In the genomic region with DNA sequence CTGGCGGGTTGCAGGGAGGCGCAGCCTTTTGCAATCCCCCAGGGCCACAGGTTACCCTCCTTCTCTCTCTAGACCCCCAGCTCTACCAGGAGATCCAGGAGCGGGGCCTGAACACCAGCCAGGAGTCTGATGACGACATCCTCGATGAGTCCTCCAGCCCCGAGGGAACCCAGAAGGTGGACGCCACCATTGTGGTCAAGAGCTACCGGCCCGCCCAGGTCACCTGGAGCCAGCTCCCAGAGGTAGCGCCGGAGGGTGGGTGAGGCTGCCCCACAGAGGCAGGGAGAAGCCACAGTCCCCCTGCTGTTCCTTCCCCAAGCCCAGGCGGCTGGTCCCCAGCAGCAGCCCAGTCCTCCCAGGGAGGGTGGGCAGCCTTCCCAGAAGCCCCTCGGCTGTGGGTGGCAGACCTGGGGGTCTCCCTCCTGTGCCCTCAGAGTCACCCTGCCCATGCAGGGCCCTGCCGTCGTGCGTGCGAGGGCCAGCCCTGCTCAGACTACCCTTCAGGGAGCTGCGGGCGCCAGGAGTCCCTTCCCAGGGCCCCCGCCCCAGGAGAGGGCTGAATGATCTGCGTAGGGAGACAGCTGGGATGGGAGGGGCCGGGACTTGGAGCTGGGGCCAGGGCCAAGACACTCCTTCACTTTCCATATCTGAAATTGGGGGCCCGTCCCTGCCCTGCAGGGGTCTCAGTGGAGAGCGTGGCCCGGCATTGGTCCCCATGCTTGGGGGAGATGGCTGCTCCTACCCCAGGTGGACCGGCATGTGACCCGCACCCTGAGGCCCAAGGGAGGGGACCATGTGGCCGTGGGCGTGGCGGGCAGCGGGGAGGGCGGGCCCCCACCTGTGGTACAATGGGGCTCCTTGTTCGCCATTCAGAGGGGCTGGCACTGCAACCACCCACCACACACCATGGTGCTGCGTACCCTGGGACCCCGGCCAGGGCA, we compare ENCODE assay signal across 19 cellular contexts. TPM values are rescaled to one million over a fixed set of nuclear protein-coding genes. Genes with fewer than 3 reads are reported as not detected.
DNase-seq lines count a peak whose midpoint lies in the region; ATAC-seq and TF ChIP-seq lines count a peak whose summit lies in the region.
"Had no signal": no experiment of that assay in that cellular context is flagged by ENCODE, and none has a peak within 500 bp of the region (broad histone marks: within the 10 kb centered on the region; RNA-seq: fewer than 3 reads in every experiment).

No MANE protein-coding gene starts in this region.

- H3K27me3 ChIP-seq in BLaER1 (no peaks in the 10 kb centered on the region), left ventricle myocardium inferior (ENCODE audit: low read depth) (no peaks in the 10 kb centered on the region)

- no peaks in the 10 kb centered on the region for H3K9me3 Mint-ChIP-seq in nephron progenitor cell
- no peaks in the 10 kb centered on the region for H3K9me3 Mint-ChIP-seq in activated CD4-positive, alpha-beta memory T cell treated with anti-CD3 and anti-CD28 coated beads for 36 hours
- H3K9me3 Mint-ChIP-seq: activated naive CD4-positive, alpha-beta T cell treated with anti-CD3 and anti-CD28 coated beads, Interleukin-2, amount 50 U/mL, for 72 hours; T-helper 1 cell treated with Interleukin-12 subunit alpha and Interleukin-12 subunit beta and Interleukin-4 antibody, amounts not matched to agents 30 μg/mL and 1 μg/mL, for 36 hours had no signal

- CTCF ChIA-PET in activated CD4-positive, alpha-beta memory T cell treated with anti-CD3 and anti-CD28 coated beads for 36 hours (lab: Charles Lee): no interaction called here

- DNase-seq in HK-2 (ENCODE audit: unreplicated experiment): peak; percentile 0
- DNase-seq in left ventricle myocardium inferior: peak; percentile 9
- DNase-seq in posterior vena cava (ENCODE audit: low spot score): peak; percentile 69
- DNase-seq in nephron progenitor cell: no peak
- DNase-seq in activated CD4-positive, alpha-beta memory T cell treated with anti-CD3 and anti-CD28 coated beads for 36 hours: no peak
- DNase-seq: activated CD4-positive, alpha-beta T cell treated with anti-CD3 and anti-CD28 coated beads for 48 hours; activated CD8-positive, alpha-beta memory T cell treated with anti-CD3 and anti-CD28 coated beads, Interleukin-2, amount 10 ng/mL, durations not matched to agents 7 days and 5 days; DMS79 treated with DMSO at 0.1 percent for 48 hours; HCEC 1CT; hippocampal formation; NCI-H187; NCI-H774; occipital lobe had no signal

- TF ChIP-seq CTCF in left ventricle myocardium inferior (IDR thresholded peaks at IDR 0.05; ENCODE audit: borderline replicate concordance) (no peak), nephron progenitor cell (IDR thresholded peaks at IDR 0.05) (no peak)

- ATAC-seq in HG03442 (IDR thresholded peaks at IDR 0.05; ENCODE audit: unreplicated experiment): no peak
- ATAC-seq: activated CD8-positive, alpha-beta memory T cell treated with anti-CD3 and anti-CD28 coated beads, Interleukin-2, amount 10 ng/mL, durations not matched to agents 7 days and 5 days; activated naive CD4-positive, alpha-beta T cell treated with anti-CD3 and anti-CD28 coated beads, Interleukin-2, amount 50 U/mL, for 72 hours had no signal

- H3K4me3 ChIP-seq in BLaER1 (no peak overlapping the region), left ventricle myocardium inferior (no peak overlapping the region)

- no peak overlapping the region for H3K9ac ChIP-seq in BLaER1
- H3K9ac ChIP-seq: KMS-11 had no signal

- peak overlapping the region; percentile 84 for H3K4me2 ChIP-seq in BLaER1
- H3K4me2 ChIP-seq: KMS-11 had no signal

- H3K4me1 ChIP-seq in BLaER1 (peaks cover 81% of the 10 kb centered on the region), left ventricle myocardium inferior (peaks cover 12% of the 10 kb centered on the region)

- no peaks in the 10 kb centered on the region for H3K36me3 Mint-ChIP-seq in nephron progenitor cell (ENCODE audit: low read depth)
- H3K36me3 Mint-ChIP-seq in activated CD4-positive, alpha-beta memory T cell treated with anti-CD3 and anti-CD28 coated beads for 36 hours: no peaks in the 10 kb centered on the region
- H3K36me3 Mint-ChIP-seq: activated CD8-positive, alpha-beta memory T cell treated with anti-CD3 and anti-CD28 coated beads, Interleukin-2, amount 10 ng/mL, durations not matched to agents 7 days and 5 days; activated naive CD4-positive, alpha-beta T cell treated with anti-CD3 and anti-CD28 coated beads, Interleukin-2, amount 50 U/mL, for 72 hours had no signal

- H3K4me1 Mint-ChIP-seq in nephron progenitor cell: peaks cover 25% of the 10 kb centered on the region
- H3K4me1 Mint-ChIP-seq in activated CD4-positive, alpha-beta memory T cell treated with anti-CD3 and anti-CD28 coated beads for 36 hours (ENCODE audit: low read depth): no peaks in the 10 kb centered on the region
- H3K4me1 Mint-ChIP-seq: activated CD8-positive, alpha-beta memory T cell treated with anti-CD3 and anti-CD28 coated beads, Interleukin-2, amount 10 ng/mL, durations not matched to agents 7 days and 5 days had no signal

- H3K36me3 ChIP-seq in BLaER1 (no peaks in the 10 kb centered on the region), left ventricle myocardium inferior (no peaks in the 10 kb centered on the region)

- peaks cover 3% of the 10 kb centered on the region for H3K27me3 Mint-ChIP-seq in nephron progenitor cell (ENCODE audit: low read depth, poor library complexity)
- H3K27me3 Mint-ChIP-seq in activated CD4-positive, alpha-beta memory T cell treated with anti-CD3 and anti-CD28 coated beads for 36 hours: no peaks in the 10 kb centered on the region
- H3K27me3 Mint-ChIP-seq: activated CD8-positive, alpha-beta memory T cell treated with anti-CD3 and anti-CD28 coated beads, Interleukin-2, amount 10 ng/mL, durations not matched to agents 7 days and 5 days had no signal

- H3K9me3 ChIP-seq in BLaER1 (no peaks in the 10 kb centered on the region), left ventricle myocardium inferior (replicated peaks) (no peaks in the 10 kb centered on the region)

- POLR2A ChIA-PET in activated CD4-positive, alpha-beta memory T cell treated with anti-CD3 and anti-CD28 coated beads for 36 hours (lab: Charles Lee): no interaction called here

- intact Hi-C loops in left ventricle myocardium inferior (cut with micrococcal nuclease) (no loop called here), posterior vena cava (cut with DNase I) (no loop called here)
- intact Hi-C loops in activated CD4-positive, alpha-beta memory T cell treated with anti-CD3 and anti-CD28 coated beads for 36 hours (cut with micrococcal nuclease): no loop called here

- no peak overlapping the region for H3K4me3 Mint-ChIP-seq in nephron progenitor cell
- no peak overlapping the region for H3K4me3 Mint-ChIP-seq in activated CD4-positive, alpha-beta memory T cell treated with anti-CD3 and anti-CD28 coated beads for 36 hours
- H3K4me3 Mint-ChIP-seq: activated CD8-positive, alpha-beta memory T cell treated with anti-CD3 and anti-CD28 coated beads, Interleukin-2, amount 10 ng/mL, durations not matched to agents 7 days and 5 days; T-helper 1 cell treated with Interleukin-12 subunit alpha and Interleukin-12 subunit beta and Interleukin-4 antibody, amounts not matched to agents 30 μg/mL and 1 μg/mL, for 36 hours had no signal

- H3K27ac Mint-ChIP-seq in nephron progenitor cell: no peak overlapping the region
- H3K27ac Mint-ChIP-seq in activated CD4-positive, alpha-beta memory T cell treated with anti-CD3 and anti-CD28 coated beads for 36 hours: no peak overlapping the region
- H3K27ac Mint-ChIP-seq: activated CD8-positive, alpha-beta memory T cell treated with anti-CD3 and anti-CD28 coated beads, Interleukin-2, amount 10 ng/mL, durations not matched to agents 7 days and 5 days; activated naive CD4-positive, alpha-beta T cell treated with anti-CD3 and anti-CD28 coated beads, Interleukin-2, amount 50 U/mL, for 72 hours; T-helper 1 cell treated with Interleukin-12 subunit alpha and Interleukin-12 subunit beta and Interleukin-4 antibody, amounts not matched to agents 30 μg/mL and 1 μg/mL, for 36 hours had no signal

- H3K27ac ChIP-seq in BLaER1 (peak overlapping the region; percentile 41; the same call in 1 of the 2 replicates), left ventricle myocardium inferior (replicated peaks) (no peak overlapping the region)
- H3K27ac ChIP-seq: epithelial cell of prostate, KMS-11 had no signal

- H4K20me1 ChIP-seq in BLaER1: peaks cover 14% of the 10 kb centered on the region; the same call in 1 of the 2 replicates

RNA-seq across cellular contexts. Expression of gene ARHGEF16, which starts 12.9 kb away (rescaled TPM):
- total RNA-seq in left ventricle myocardium inferior (0.52 TPM), posterior vena cava (under 1 TPM; 0.29 to 0.32 TPM)
- under 1 TPM; 0.17 to 0.24 TPM for total RNA-seq in activated CD4-positive, alpha-beta memory T cell treated with anti-CD3 and anti-CD28 coated beads for 36 hours
- total RNA-seq: activated CD8-positive, alpha-beta memory T cell treated with anti-CD3 and anti-CD28 coated beads, Interleukin-2, amount 10 ng/mL, durations not matched to agents 7 days and 5 days had no signal

Comparison
In these comparisons a context has a peak if more than half of its experiments do, and no peak if none do; other contexts are left out.
1. DNase-seq: peak in HK-2 (single experiment), left ventricle myocardium inferior (single experiment) and posterior vena cava (single experiment); none in nephron progenitor cell (single experiment) and activated CD4-positive, alpha-beta memory T cell treated with anti-CD3 and anti-CD28 coated beads for 36 hours (single experiment).